Comparison of ENCODE assay signal across 1 cellular context in the genomic region with DNA sequence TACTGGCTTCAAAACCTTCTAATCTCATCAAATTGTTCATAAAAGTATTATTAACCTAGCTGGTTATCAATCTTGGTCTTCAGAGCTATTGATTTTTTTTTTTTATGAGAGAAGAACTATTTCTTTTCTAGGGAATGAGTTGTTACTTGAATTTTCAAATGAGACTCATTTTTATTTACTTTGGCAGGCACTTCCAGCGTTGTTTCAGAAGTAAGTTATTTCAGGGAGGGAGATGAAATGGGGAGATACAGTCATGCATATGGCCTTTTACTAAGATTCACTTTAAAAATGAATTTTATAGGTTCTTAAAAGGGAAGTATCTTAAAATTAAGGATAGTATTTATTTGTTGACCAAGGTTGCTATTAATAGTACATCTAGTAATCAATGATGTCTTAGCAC.
TF ChIP-seq lines count a peak whose summit lies in the region.

No MANE protein-coding gene starts in this region.

TF ChIP-seq in SK-N-SH, 30 proteins besides CTCF, POLR2A, EP300 and RAD21 (continued from another document):
- TF ChIP-seq, protein P1, sequence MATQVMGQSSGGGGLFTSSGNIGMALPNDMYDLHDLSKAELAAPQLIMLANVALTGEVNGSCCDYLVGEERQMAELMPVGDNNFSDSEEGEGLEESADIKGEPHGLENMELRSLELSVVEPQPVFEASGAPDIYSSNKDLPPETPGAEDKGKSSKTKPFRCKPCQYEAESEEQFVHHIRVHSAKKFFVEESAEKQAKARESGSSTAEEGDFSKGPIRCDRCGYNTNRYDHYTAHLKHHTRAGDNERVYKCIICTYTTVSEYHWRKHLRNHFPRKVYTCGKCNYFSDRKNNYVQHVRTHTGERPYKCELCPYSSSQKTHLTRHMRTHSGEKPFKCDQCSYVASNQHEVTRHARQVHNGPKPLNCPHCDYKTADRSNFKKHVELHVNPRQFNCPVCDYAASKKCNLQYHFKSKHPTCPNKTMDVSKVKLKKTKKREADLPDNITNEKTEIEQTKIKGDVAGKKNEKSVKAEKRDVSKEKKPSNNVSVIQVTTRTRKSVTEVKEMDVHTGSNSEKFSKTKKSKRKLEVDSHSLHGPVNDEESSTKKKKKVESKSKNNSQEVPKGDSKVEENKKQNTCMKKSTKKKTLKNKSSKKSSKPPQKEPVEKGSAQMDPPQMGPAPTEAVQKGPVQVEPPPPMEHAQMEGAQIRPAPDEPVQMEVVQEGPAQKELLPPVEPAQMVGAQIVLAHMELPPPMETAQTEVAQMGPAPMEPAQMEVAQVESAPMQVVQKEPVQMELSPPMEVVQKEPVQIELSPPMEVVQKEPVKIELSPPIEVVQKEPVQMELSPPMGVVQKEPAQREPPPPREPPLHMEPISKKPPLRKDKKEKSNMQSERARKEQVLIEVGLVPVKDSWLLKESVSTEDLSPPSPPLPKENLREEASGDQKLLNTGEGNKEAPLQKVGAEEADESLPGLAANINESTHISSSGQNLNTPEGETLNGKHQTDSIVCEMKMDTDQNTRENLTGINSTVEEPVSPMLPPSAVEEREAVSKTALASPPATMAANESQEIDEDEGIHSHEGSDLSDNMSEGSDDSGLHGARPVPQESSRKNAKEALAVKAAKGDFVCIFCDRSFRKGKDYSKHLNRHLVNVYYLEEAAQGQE (IDR thresholded peaks at IDR 0.05; ENCODE audit: low read depth, low read length) = no peak
- TF ChIP-seq SIN3A (IDR thresholded peaks at IDR 0.05; ENCODE audit: borderline replicate concordance, low read depth, low read length) (no peak), NFIC (IDR thresholded peaks at IDR 0.05; ENCODE audit: borderline replicate concordance) (peak; percentile 60; the same call in 1 of the 2 replicates), FOXJ3 (CRISPR knock-in tag; IDR thresholded peaks at IDR 0.05) (no peak), GABPA (IDR thresholded peaks at IDR 0.05; ENCODE audit: low read depth) (no peak), TEAD4 (IDR thresholded peaks at IDR 0.05; ENCODE audit: borderline replicate concordance, insufficient read depth) (no peak), JUND (IDR thresholded peaks at IDR 0.05) (peak; percentile 7; the same call in 1 of the 2 replicates), USF1 (IDR thresholded peaks at IDR 0.05; ENCODE audit: borderline replicate concordance, low read depth) (no peak), USF2 (IDR thresholded peaks at IDR 0.05; ENCODE audit: borderline replicate concordance, low read depth, low read length) (no peak), SMC3 (IDR thresholded peaks at IDR 0.05; ENCODE audit: low read depth, low read length) (no peak), YY1 (IDR thresholded peaks at IDR 0.05; ENCODE audit: low read depth) (no peak), TCF12 (IDR thresholded peaks at IDR 0.05) (peak; percentile 26; the same call in 1 of the 2 replicates), PBX3 (IDR thresholded peaks at IDR 0.05) (peak; percentile 58), MXI1 (IDR thresholded peaks at IDR 0.05; ENCODE audit: low read depth, low read length) (no peak)
- TF ChIP-seq, protein P2, sequence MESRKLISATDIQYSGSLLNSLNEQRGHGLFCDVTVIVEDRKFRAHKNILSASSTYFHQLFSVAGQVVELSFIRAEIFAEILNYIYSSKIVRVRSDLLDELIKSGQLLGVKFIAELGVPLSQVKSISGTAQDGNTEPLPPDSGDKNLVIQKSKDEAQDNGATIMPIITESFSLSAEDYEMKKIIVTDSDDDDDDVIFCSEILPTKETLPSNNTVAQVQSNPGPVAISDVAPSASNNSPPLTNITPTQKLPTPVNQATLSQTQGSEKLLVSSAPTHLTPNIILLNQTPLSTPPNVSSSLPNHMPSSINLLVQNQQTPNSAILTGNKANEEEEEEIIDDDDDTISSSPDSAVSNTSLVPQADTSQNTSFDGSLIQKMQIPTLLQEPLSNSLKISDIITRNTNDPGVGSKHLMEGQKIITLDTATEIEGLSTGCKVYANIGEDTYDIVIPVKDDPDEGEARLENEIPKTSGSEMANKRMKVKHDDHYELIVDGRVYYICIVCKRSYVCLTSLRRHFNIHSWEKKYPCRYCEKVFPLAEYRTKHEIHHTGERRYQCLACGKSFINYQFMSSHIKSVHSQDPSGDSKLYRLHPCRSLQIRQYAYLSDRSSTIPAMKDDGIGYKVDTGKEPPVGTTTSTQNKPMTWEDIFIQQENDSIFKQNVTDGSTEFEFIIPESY (IDR thresholded peaks at IDR 0.05; ENCODE audit: borderline replicate concordance, low read depth) = no peak
